Comparison of ENCODE assay signal across 8 cellular contexts in genomic region chr10:51879238-51879637, GRCh38.
DNase-seq lines count a peak whose midpoint lies in the region; ATAC-seq, FAIRE-seq and TF ChIP-seq lines count a peak whose summit lies in the region.

No MANE protein-coding gene starts in this region.

- no peak overlapping the region for H3K4me3 ChIP-seq in PC-3 (ENCODE audit: low read length)
- no peak overlapping the region for H3K4me3 ChIP-seq in endothelial cell of umbilical vein (replicated peaks in 1 of 3; ENCODE audit: insufficient read depth in 1 of 3, low read depth in 1 of 3, low read length in 3 of 3)

- peak overlapping the region; percentile 82 for H3K27ac ChIP-seq in PC-3 (ENCODE audit: low read length)
- H3K27ac ChIP-seq in endothelial cell of umbilical vein (ENCODE audit: insufficient read depth, low read depth, low read length) = peak overlapping the region; percentile 1

- H4K20me1 ChIP-seq in PC-3 (ENCODE audit: low read length) (no peaks in the 10 kb centered on the region), endothelial cell of umbilical vein (replicated peaks; ENCODE audit: control insufficient read depth, extremely low read depth, insufficient read depth, low read length) (no peaks in the 10 kb centered on the region)

- H3K4me1 ChIP-seq in PC-3 (ENCODE audit: insufficient read depth, low read length) (peaks cover 12% of the 10 kb centered on the region), endothelial cell of umbilical vein (ENCODE audit: control insufficient read depth, extremely low read depth, insufficient read depth, low read length) (no peaks in the 10 kb centered on the region)

- dilution Hi-C loops in endothelial cell of umbilical vein (cut with MboI; ENCODE audit: extremely low pct_ligation_motif_present, low sequenced_read_pairs) = no loop called here

- POLR2A ChIA-PET in PC-3 (lab: Charles Lee; ENCODE audit: unreplicated experiment) = interaction anchor here (0.5 to 0.7 kb wide), 2 partner anchors 83 to 371 kb away, joined by 3 to 4 read pairs; no protein-coding TSS in a partner anchor
- POLR2A ChIA-PET in endothelial cell of umbilical vein (lab: Charles Lee) = no interaction called here

- intact Hi-C loops in PC-3 (cut with micrococcal nuclease) (loop anchor here (1.0 to 5.0 kb wide), 3 partner anchors 14 to 182 kb away; partner anchors contain the start of gene CSTF2T), endothelial cell of umbilical vein (cut with micrococcal nuclease) (no loop called here)

- no peaks in the 10 kb centered on the region; the same call in 1 of the 2 replicates for H3K9me2 ChIP-seq in PC-3 (replicated peaks; ENCODE audit: low read length)

- DNase-seq in activated CD4-positive, CD25-positive, alpha-beta regulatory T cell treated with anti-CD3 and anti-CD28 coated beads, Interleukin-2, amount 50 U/mL, for 72 hours = no peak
- DNase-seq in PC-3 (peak; percentile 99), endothelial cell of umbilical vein (ENCODE audit: low read depth, low spot score) (peak; percentile 85), renal cortical epithelial cell (ENCODE audit: low read depth) (peak; percentile 98), AML-193 (lab: John Stamatoyannopoulos, UW) (no peak), NCI-H510A (lab: John Stamatoyannopoulos, UW) (no peak)

- no peak for TF ChIP-seq CTCF in PC-3 (conservative IDR thresholded peaks at IDR 0.05; ENCODE audit: low read depth, low read length)
- no peak for TF ChIP-seq CTCF in endothelial cell of umbilical vein (IDR thresholded peaks at IDR 0.05; ENCODE audit: extremely low read depth in 1 of 2, insufficient read depth in 1 of 2, low read depth in 1 of 2, low read length in 2 of 2)

- CTCF ChIA-PET in PC-3 (lab: Charles Lee) (interaction anchor here (0.5 kb wide), 1 partner anchor 82 kb away, joined by 4 read pairs; no protein-coding TSS in a partner anchor), endothelial cell of umbilical vein (lab: Charles Lee) (no interaction called here)

- peaks cover 7% of the 10 kb centered on the region for H3F3A ChIP-seq in PC-3 (ENCODE audit: low read length, unreplicated experiment)

- H3K79me2 ChIP-seq in PC-3 (ENCODE audit: low read length) (no peaks in the 10 kb centered on the region), endothelial cell of umbilical vein (ENCODE audit: control insufficient read depth, insufficient read depth, low read length) (no peaks in the 10 kb centered on the region)

- no TSS peak for BruUV-seq in PC-3 (replicated peaks; lab: Mats Ljungman, UMichigan)
- no TSS peak for BruUV-seq in endothelial cell of umbilical vein (replicated peaks; lab: Mats Ljungman, UMichigan)

- peak; percentile 70 for FAIRE-seq in endothelial cell of umbilical vein (lab: Jason Lieb, UNC)

- TF ChIP-seq POLR2A in endothelial cell of umbilical vein (IDR thresholded peaks at IDR 0.05; ENCODE audit: low read depth, low read length) = no peak

- no peak overlapping the region for H2AFZ ChIP-seq in PC-3 (ENCODE audit: low read length)
- no peak overlapping the region for H2AFZ ChIP-seq in endothelial cell of umbilical vein (ENCODE audit: low read depth, low read length)

- ATAC-seq in activated CD4-positive, CD25-positive, alpha-beta regulatory T cell treated with anti-CD3 and anti-CD28 coated beads, Interleukin-2, amount 50 U/mL, for 24 hours = peak; percentile 82 to 85
- ATAC-seq in HG02623 (IDR thresholded peaks at IDR 0.05; ENCODE audit: unreplicated experiment) = peak; percentile 89
- peak; percentile 99 for ATAC-seq in PC-3

- H3K36me3 ChIP-seq in PC-3 (ENCODE audit: low read depth, low read length) (no peaks in the 10 kb centered on the region), endothelial cell of umbilical vein (ENCODE audit: control insufficient read depth in 2 of 2, extremely low read depth in 1 of 2, insufficient read depth in 2 of 2, low read length in 2 of 2) (no peaks in the 10 kb centered on the region)

- peak overlapping the region; percentile 12; the same call in 1 of the 2 replicates for H3K4me2 ChIP-seq in PC-3 (ENCODE audit: low read length)
- H3K4me2 ChIP-seq in endothelial cell of umbilical vein (ENCODE audit: insufficient read depth, low read length) = no peak overlapping the region

- H3K27me3 ChIP-seq in PC-3 (ENCODE audit: low read length) (no peaks in the 10 kb centered on the region), endothelial cell of umbilical vein (ENCODE audit: control insufficient read depth in 2 of 2, insufficient read depth in 2 of 2, low read length in 2 of 2) (no peaks in the 10 kb centered on the region)

- H3K9ac ChIP-seq in PC-3 (ENCODE audit: low read length) (peak overlapping the region; percentile 24; the same call in 1 of the 2 replicates), endothelial cell of umbilical vein (replicated peaks; ENCODE audit: extremely low read depth, insufficient read depth, low read length) (no peak overlapping the region)

- no peaks in the 10 kb centered on the region for H3K9me1 ChIP-seq in endothelial cell of umbilical vein (replicated peaks; ENCODE audit: control insufficient read depth, extremely low read depth, insufficient read depth, low read length)

- H3K9me3 ChIP-seq in PC-3 (ENCODE audit: low read length) = 0 out of 2 replicates have a peak, but pooled peaks cover 7% of the 10 kb centered on the region
- H3K9me3 ChIP-seq in endothelial cell of umbilical vein (replicated peaks; ENCODE audit: control insufficient read depth, insufficient read depth, low read length) = no peaks in the 10 kb centered on the region

TF ChIP-seq in endothelial cell of umbilical vein, 7 proteins besides CTCF, POLR2A, EP300 and RAD21:
- TF ChIP-seq MYC (IDR thresholded peaks at IDR 0.05; ENCODE audit: low read depth, low read length) (no peak), POLR2AphosphoS5 (IDR thresholded peaks at IDR 0.05; ENCODE audit: insufficient read depth, low read depth, low read length) (no peak), MAX (IDR thresholded peaks at IDR 0.05; ENCODE audit: insufficient read depth, insufficient read length) (no peak), FOS (IDR thresholded peaks at IDR 0.05; ENCODE audit: borderline replicate concordance, insufficient read depth, low read length) (peak; percentile 41), JUN (IDR thresholded peaks at IDR 0.05; ENCODE audit: borderline replicate concordance, insufficient read depth, insufficient read length, low read depth) (peak; percentile 38), EZH2 (IDR thresholded peaks at IDR 0.05; ENCODE audit: borderline replicate concordance, low read depth, low read length, severe bottlenecking) (no peak), GATA2 (IDR thresholded peaks at IDR 0.05; ENCODE audit: insufficient read depth, insufficient read length, low read depth, low read length) (no peak)

Comparison
In these comparisons a context has a peak if more than half of its experiments do, and no peak if none do; other contexts are left out.
1. DNase-seq: peak in PC-3 (single experiment), endothelial cell of umbilical vein (single experiment) and renal cortical epithelial cell (single experiment); none in activated CD4-positive, CD25-positive, alpha-beta regulatory T cell treated with anti-CD3 and anti-CD28 coated beads, Interleukin-2, amount 50 U/mL, for 72 hours (single experiment), AML-193 (0 of 2) and NCI-H510A (single experiment).
2. Peak in every context shown above with its lines, with median percentiles within 50 percentile points of each other: ATAC-seq.